Comparison of ENCODE assay signal across 11 cellular contexts in the genomic region with DNA sequence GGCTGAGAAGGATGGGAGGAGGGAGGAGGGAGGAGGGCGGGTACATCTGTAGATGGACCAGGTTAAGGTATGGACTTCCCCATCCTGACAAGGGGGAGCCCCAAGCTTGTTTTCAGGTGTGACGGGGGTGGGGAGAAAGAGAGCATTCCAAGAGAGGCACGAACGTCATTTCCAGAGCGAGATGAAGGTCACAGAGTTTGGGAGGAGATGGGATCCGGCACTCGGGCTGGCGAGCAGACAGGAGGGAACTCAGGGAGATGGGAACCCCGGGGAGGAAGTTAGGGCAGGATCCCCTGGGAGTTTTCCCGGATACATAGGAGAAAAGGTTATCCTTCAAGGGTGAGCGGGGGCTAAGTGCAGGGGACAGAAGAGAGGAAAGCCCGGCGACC.
DNase-seq lines count a peak whose midpoint lies in the region; ATAC-seq and TF ChIP-seq lines count a peak whose summit lies in the region.
"Had no signal": no experiment of that assay in that cellular context is flagged by ENCODE, and none has a peak within 500 bp of the region (broad histone marks: within the 10 kb centered on the region; RNA-seq: fewer than 3 reads in every experiment).

No MANE protein-coding gene starts in this region.

- no peak for TF ChIP-seq CTCF in AG10803 (conservative IDR thresholded peaks at IDR 0.05; ENCODE audit: low read length)
- TF ChIP-seq CTCF in activated B cell treated with CpG ODN at 0.5 μM for 24 hours (IDR thresholded peaks at IDR 0.05) = no peak
- TF ChIP-seq CTCF in left ventricle myocardium inferior (IDR thresholded peaks at IDR 0.05; ENCODE audit: borderline replicate concordance) = no peak
- no peak for TF ChIP-seq CTCF in ovary (IDR thresholded peaks at IDR 0.05)

- POLR2A ChIA-PET in activated B cell treated with CpG ODN at 0.5 μM for 24 hours (lab: Charles Lee) = interaction anchor here (0.5 to 0.6 kb wide), 2 partner anchors 80 to 1540 kb away, joined by 4 read pairs; no protein-coding TSS in a partner anchor
- POLR2A ChIA-PET in T-cell (lab: Charles Lee) = no interaction called here

- CTCF ChIA-PET in activated B cell treated with CpG ODN at 0.5 μM for 24 hours (lab: Charles Lee) = no interaction called here
- CTCF ChIA-PET in T-cell (lab: Charles Lee) = no interaction called here

- intact Hi-C loops in activated B cell treated with CpG ODN at 0.5 μM for 24 hours (cut with micrococcal nuclease) (no loop called here), left ventricle myocardium inferior (cut with micrococcal nuclease) (no loop called here), ovary (cut with DNase I) (no loop called here)

- H3K36me3 ChIP-seq in left ventricle myocardium inferior = no peaks in the 10 kb centered on the region
- no peaks in the 10 kb centered on the region for H3K36me3 ChIP-seq in ovary

- no peak for TF ChIP-seq EP300 in ovary (IDR thresholded peaks at IDR 0.05)

- TF ChIP-seq POLR2A in ovary (IDR thresholded peaks at IDR 0.05) = no peak

- H3K4me3 Mint-ChIP-seq in activated B cell treated with CpG ODN at 0.5 μM for 24 hours (peak overlapping the region; percentile 60), T-cell (no peak overlapping the region)
- H3K4me3 Mint-ChIP-seq: activated CD4-positive, alpha-beta memory T cell treated with anti-CD3 and anti-CD28 coated beads for 36 hours had no signal

- H3K36me3 Mint-ChIP-seq in activated B cell treated with CpG ODN at 0.5 μM for 24 hours (ENCODE audit: low read depth) (no peaks in the 10 kb centered on the region), T-cell (peaks cover 3% of the 10 kb centered on the region)
- H3K36me3 Mint-ChIP-seq: activated CD4-positive, alpha-beta memory T cell treated with anti-CD3 and anti-CD28 coated beads for 36 hours had no signal

- H3K9me3 ChIP-seq in left ventricle myocardium inferior (replicated peaks) (no peaks in the 10 kb centered on the region), ovary (no peaks in the 10 kb centered on the region)

- H3K27ac Mint-ChIP-seq in activated B cell treated with CpG ODN at 0.5 μM for 24 hours (no peak overlapping the region), T-cell (no peak overlapping the region)
- H3K27ac Mint-ChIP-seq: activated CD4-positive, alpha-beta memory T cell treated with anti-CD3 and anti-CD28 coated beads for 36 hours had no signal

- no peaks in the 10 kb centered on the region for H3K27me3 ChIP-seq in left ventricle myocardium inferior (ENCODE audit: low read depth)
- H3K27me3 ChIP-seq in ovary = no peaks in the 10 kb centered on the region

- ATAC-seq in activated B cell treated with CpG ODN at 0.5 μM for 24 hours (ENCODE audit: low read depth) (peak; percentile 48), GM18511 (IDR thresholded peaks at IDR 0.05; ENCODE audit: unreplicated experiment) (no peak), T-cell (replicated peaks in 1 of 4) (no peak), GM19467 (IDR thresholded peaks at IDR 0.05; ENCODE audit: unreplicated experiment) (no peak)

- H3K9me3 Mint-ChIP-seq in activated B cell treated with CpG ODN at 0.5 μM for 24 hours (no peaks in the 10 kb centered on the region), T-cell (no peaks in the 10 kb centered on the region)
- H3K9me3 Mint-ChIP-seq: activated CD4-positive, alpha-beta memory T cell treated with anti-CD3 and anti-CD28 coated beads for 36 hours had no signal

- H3K4me1 Mint-ChIP-seq in activated B cell treated with CpG ODN at 0.5 μM for 24 hours (peaks cover 62% of the 10 kb centered on the region), T-cell (peaks cover 6 to 13% (median 12%) of the 10 kb centered on the region in 3 donors)

- 10 to 14% (median 10%) methylated on average over 13 of the region's 13 CpGs for WGBS in ovary, 3 donors

- H3K27ac ChIP-seq in left ventricle myocardium inferior (replicated peaks) (peak overlapping the region; percentile 90), ovary (peak overlapping the region in 1 of 2 donors; percentile 77)

- H3K27me3 Mint-ChIP-seq in activated B cell treated with CpG ODN at 0.5 μM for 24 hours = no peaks in the 10 kb centered on the region
- H3K27me3 Mint-ChIP-seq in T-cell = no peaks in the 10 kb centered on the region
- H3K27me3 Mint-ChIP-seq: activated CD4-positive, alpha-beta memory T cell treated with anti-CD3 and anti-CD28 coated beads for 36 hours had no signal

- no peak for DNase-seq in AG10803 (ENCODE audit: low read depth)
- no peak for DNase-seq in activated B cell treated with CpG ODN at 0.5 μM for 24 hours
- no peak for DNase-seq in left ventricle myocardium inferior
- peak in 3 of 5 donors; percentile 39 to 68 (median 47) for DNase-seq in ovary
- DNase-seq in superior temporal gyrus (ENCODE audit: extremely low spot score) = no peak
- DNase-seq in T-cell = no peak
- DNase-seq: activated CD4-positive, alpha-beta memory T cell treated with anti-CD3 and anti-CD28 coated beads for 36 hours; cerebellar nuclear complex; NCI-H2081 had no signal

- H3K4me1 ChIP-seq in left ventricle myocardium inferior (peaks cover 67% of the 10 kb centered on the region), ovary (ENCODE audit: insufficient read depth) (peaks cover 23% of the 10 kb centered on the region)

- H3K4me3 ChIP-seq in AG10803 (ENCODE audit: low read length) (peak overlapping the region; percentile 41), left ventricle myocardium inferior (peak overlapping the region; percentile 59), ovary (peak overlapping the region; percentile 34)

Comparison
In these comparisons a context has a peak if more than half of its experiments do, and no peak if none do; other contexts are left out.
1. DNase-seq: peak in ovary (3 of 5); none in AG10803 (single experiment), activated B cell treated with CpG ODN at 0.5 μM for 24 hours (single experiment), left ventricle myocardium inferior (single experiment), superior temporal gyrus (single experiment) and T-cell (0 of 34).
2. Peak in every context shown above with its lines, with median percentiles within 50 percentile points of each other: H3K4me3 ChIP-seq.